8 cellular contexts compared by ENCODE assay signal in genomic region chr2:224938670-224939309, GRCh38.
DNase-seq lines count a peak whose midpoint lies in the region; ATAC-seq and TF ChIP-seq lines count a peak whose summit lies in the region.

No MANE protein-coding gene starts in this region.

- TF ChIP-seq CTCF in natural killer cell (IDR thresholded peaks at IDR 0.05): no peak

- H3K4me1 Mint-ChIP-seq in activated CD4-positive, alpha-beta T cell treated with anti-CD3 and anti-CD28 coated beads, Interleukin-2, amount 10 ng/mL, durations not matched to agents 24 days and 14 days: peaks cover 61% of the 10 kb centered on the region
- H3K4me1 Mint-ChIP-seq in activated T-cell treated with anti-CD3 and anti-CD28 coated beads, Interleukin-2, amount 50 U/mL, for 72 hours (ENCODE audit: low read depth): peaks cover 92% of the 10 kb centered on the region
- H3K4me1 Mint-ChIP-seq in natural killer cell: peaks cover 65 to 75% of the 10 kb centered on the region in 2 donors

- peak overlapping the region; percentile 77 for H3K4me3 Mint-ChIP-seq in activated CD4-positive, alpha-beta T cell treated with anti-CD3 and anti-CD28 coated beads, Interleukin-2, amount 10 ng/mL, durations not matched to agents 24 days and 14 days
- H3K4me3 Mint-ChIP-seq in activated T-cell treated with anti-CD3 and anti-CD28 coated beads, Interleukin-2, amount 50 U/mL, for 72 hours: peak overlapping the region; percentile 68 to 97
- H3K4me3 Mint-ChIP-seq in natural killer cell: no peak overlapping the region

- peak; percentile 76 for DNase-seq in activated CD4-positive, alpha-beta T cell treated with anti-CD3 and anti-CD28 coated beads, Interleukin-2, amount 10 ng/mL, durations not matched to agents 24 days and 14 days
- no peak for DNase-seq in activated CD4-positive, alpha-beta T cell treated with anti-CD3 and anti-CD28 coated beads for 48 hours
- no peak for DNase-seq in activated T-cell treated with anti-CD3 and anti-CD28 coated beads, Interleukin-2, amount 50 U/mL, for 72 hours
- no peak for DNase-seq in natural killer cell
- no peak for DNase-seq in NCI-H1417 treated with DMSO at 0.1 percent for 48 hours (lab: John Stamatoyannopoulos, UW)
- DNase-seq in NCI-H510A treated with DMSO at 0.1 percent for 48 hours (lab: John Stamatoyannopoulos, UW): no peak
- no peak for DNase-seq in KBM-7

- peak overlapping the region; percentile 87 for H3K27ac Mint-ChIP-seq in activated CD4-positive, alpha-beta T cell treated with anti-CD3 and anti-CD28 coated beads, Interleukin-2, amount 10 ng/mL, durations not matched to agents 24 days and 14 days
- H3K27ac Mint-ChIP-seq in activated T-cell treated with anti-CD3 and anti-CD28 coated beads, Interleukin-2, amount 50 U/mL, for 72 hours: peak overlapping the region; percentile 98
- peak overlapping the region; percentile 49 to 55 for H3K27ac Mint-ChIP-seq in natural killer cell

- ATAC-seq in HG03196 (IDR thresholded peaks at IDR 0.05; ENCODE audit: unreplicated experiment) (peak; percentile 53), natural killer cell (peak in 1 of 3 donors; percentile 24)
- peak; percentile 59 to 71 for ATAC-seq in activated T-cell treated with anti-CD3 and anti-CD28 coated beads, Interleukin-2, amount 50 U/mL, for 72 hours (replicated peaks in 1 of 2)

- intact Hi-C loops in activated CD4-positive, alpha-beta T cell treated with anti-CD3 and anti-CD28 coated beads, Interleukin-2, amount 10 ng/mL, durations not matched to agents 24 days and 14 days (cut with micrococcal nuclease): loop anchor here (1.0 to 2.0 kb wide), 4 partner anchors 9 to 72 kb away; no protein-coding TSS in a partner anchor
- intact Hi-C loops in natural killer cell (cut with micrococcal nuclease): no loop called here

- H3K27me3 Mint-ChIP-seq in activated CD4-positive, alpha-beta T cell treated with anti-CD3 and anti-CD28 coated beads, Interleukin-2, amount 10 ng/mL, durations not matched to agents 24 days and 14 days: no peaks in the 10 kb centered on the region
- H3K27me3 Mint-ChIP-seq in activated T-cell treated with anti-CD3 and anti-CD28 coated beads, Interleukin-2, amount 50 U/mL, for 72 hours (ENCODE audit: low read depth): no peaks in the 10 kb centered on the region
- H3K27me3 Mint-ChIP-seq in natural killer cell (ENCODE audit: low read depth in 2 of 2): no peaks in the 10 kb centered on the region

- H3K9me3 Mint-ChIP-seq in activated CD4-positive, alpha-beta T cell treated with anti-CD3 and anti-CD28 coated beads, Interleukin-2, amount 10 ng/mL, durations not matched to agents 24 days and 14 days: no peaks in the 10 kb centered on the region
- H3K9me3 Mint-ChIP-seq in activated T-cell treated with anti-CD3 and anti-CD28 coated beads, Interleukin-2, amount 50 U/mL, for 72 hours: no peaks in the 10 kb centered on the region
- no peaks in the 10 kb centered on the region for H3K9me3 Mint-ChIP-seq in natural killer cell

- peaks cover 25% of the 10 kb centered on the region for H3K36me3 Mint-ChIP-seq in activated CD4-positive, alpha-beta T cell treated with anti-CD3 and anti-CD28 coated beads, Interleukin-2, amount 10 ng/mL, durations not matched to agents 24 days and 14 days (ENCODE audit: low read depth)
- H3K36me3 Mint-ChIP-seq in activated T-cell treated with anti-CD3 and anti-CD28 coated beads, Interleukin-2, amount 50 U/mL, for 72 hours (ENCODE audit: insufficient read depth in 2 of 2): peaks cover 6 to 28% of the 10 kb centered on the region in 2 donors
- H3K36me3 Mint-ChIP-seq in natural killer cell: no peaks in the 10 kb centered on the region

- in situ Hi-C loops in KBM-7 (cut with MboI; ENCODE audit: low pct_unique_long_range_greater_than_20kb, low sequenced_read_pairs): no loop called here
